20 cellular contexts compared by ENCODE assay signal in genomic region chr21:35036521-35037383, GRCh38. TPM values are rescaled to one million over a fixed set of nuclear protein-coding genes. Genes with fewer than 3 reads are reported as not detected.
DNase-seq lines count a peak whose midpoint lies in the region; ATAC-seq, FAIRE-seq and TF ChIP-seq lines count a peak whose summit lies in the region.
"Had no signal": no experiment of that assay in that cellular context is flagged by ENCODE, and none has a peak within 500 bp of the region (broad histone marks: within the 10 kb centered on the region; RNA-seq: fewer than 3 reads in every experiment).

No MANE protein-coding gene starts in this region.

- peak overlapping the region; percentile 92 for H3K27ac Mint-ChIP-seq in activated CD4-positive, alpha-beta T cell treated with anti-CD3 and anti-CD28 coated beads, Interleukin-2, amount 10 ng/mL, durations not matched to agents 7 days and 5 days
- peak overlapping the region; percentile 96 for H3K27ac Mint-ChIP-seq in T-cell
- H3K27ac Mint-ChIP-seq in effector memory CD8-positive, alpha-beta T cell: peak overlapping the region; percentile 95 to 97
- H3K27ac Mint-ChIP-seq in stimulated activated naive B cell treated with anti-CD40 and anti-IgM and Interleukin-4, amounts not matched to agents 10 μg/mL and 1 μg/mL and 100 μg/mL, for 72 hours: peak overlapping the region; percentile 67
- H3K27ac Mint-ChIP-seq: H9 had no signal

- no peak for TF ChIP-seq CTCF in left lung (IDR thresholded peaks at IDR 0.05)

- H3K4me1 Mint-ChIP-seq in activated CD4-positive, alpha-beta T cell treated with anti-CD3 and anti-CD28 coated beads, Interleukin-2, amount 10 ng/mL, durations not matched to agents 7 days and 5 days: peaks cover 95% of the 10 kb centered on the region
- peaks cover 96 to 99% (median 97%) of the 10 kb centered on the region in 3 donors for H3K4me1 Mint-ChIP-seq in T-cell
- peaks cover 76 to 88% of the 10 kb centered on the region in 2 donors for H3K4me1 Mint-ChIP-seq in effector memory CD8-positive, alpha-beta T cell (ENCODE audit: low read depth in 2 of 2)
- peaks cover 60 to 93% of the 10 kb centered on the region in 2 donors for H3K4me1 Mint-ChIP-seq in stimulated activated naive B cell treated with anti-CD40 and anti-IgM and Interleukin-4, amounts not matched to agents 10 μg/mL and 1 μg/mL and 100 μg/mL, for 72 hours

- peaks cover 0 to 42% of the 10 kb centered on the region in 2 donors for H3K4me1 ChIP-seq in left lung
- H3K4me1 ChIP-seq: A549, colonic mucosa had no signal

- H3K9me3 Mint-ChIP-seq in activated CD4-positive, alpha-beta T cell treated with anti-CD3 and anti-CD28 coated beads, Interleukin-2, amount 10 ng/mL, durations not matched to agents 7 days and 5 days: peaks cover 4% of the 10 kb centered on the region
- H3K9me3 Mint-ChIP-seq in T-cell: peaks cover 0 to 3% (median 0%) of the 10 kb centered on the region in 3 donors
- H3K9me3 Mint-ChIP-seq in effector memory CD8-positive, alpha-beta T cell: peaks cover 0 to 6% of the 10 kb centered on the region in 2 donors
- peaks cover 0 to 7% of the 10 kb centered on the region in 2 donors for H3K9me3 Mint-ChIP-seq in stimulated activated naive B cell treated with anti-CD40 and anti-IgM and Interleukin-4, amounts not matched to agents 10 μg/mL and 1 μg/mL and 100 μg/mL, for 72 hours
- H3K9me3 Mint-ChIP-seq: H9 had no signal

- peaks cover 81% of the 10 kb centered on the region for H3K36me3 Mint-ChIP-seq in activated CD4-positive, alpha-beta T cell treated with anti-CD3 and anti-CD28 coated beads, Interleukin-2, amount 10 ng/mL, durations not matched to agents 7 days and 5 days (ENCODE audit: low read depth)
- peaks cover 51% of the 10 kb centered on the region for H3K36me3 Mint-ChIP-seq in T-cell
- peaks cover 30% of the 10 kb centered on the region for H3K36me3 Mint-ChIP-seq in effector memory CD8-positive, alpha-beta T cell (ENCODE audit: insufficient read depth)
- peaks cover 48 to 71% of the 10 kb centered on the region in 2 donors for H3K36me3 Mint-ChIP-seq in stimulated activated naive B cell treated with anti-CD40 and anti-IgM and Interleukin-4, amounts not matched to agents 10 μg/mL and 1 μg/mL and 100 μg/mL, for 72 hours

- H3K36me3 ChIP-seq in left lung: no peaks in the 10 kb centered on the region
- H3K36me3 ChIP-seq: colonic mucosa, pancreas, transverse colon had no signal

- no peak overlapping the region for H3K4me3 ChIP-seq in left lung
- H3K4me3 ChIP-seq: A549, colonic mucosa, pancreas, transverse colon had no signal

- no peaks in the 10 kb centered on the region for H3K27me3 ChIP-seq in left lung
- H3K27me3 ChIP-seq: colonic mucosa, transverse colon had no signal

- POLR2A ChIA-PET in activated CD4-positive, alpha-beta T cell treated with anti-CD3 and anti-CD28 coated beads, Interleukin-2, amount 10 ng/mL, durations not matched to agents 7 days and 5 days (lab: Charles Lee): no interaction called here
- POLR2A ChIA-PET in T-cell (lab: Charles Lee): no interaction called here

- FAIRE-seq in RCC 7860 (lab: Jason Lieb, UNC): no peak
- FAIRE-seq: A549, pancreas had no signal

- no peak overlapping the region for H3K4me3 Mint-ChIP-seq in activated CD4-positive, alpha-beta T cell treated with anti-CD3 and anti-CD28 coated beads, Interleukin-2, amount 10 ng/mL, durations not matched to agents 7 days and 5 days
- H3K4me3 Mint-ChIP-seq in T-cell: peak overlapping the region; percentile 54 to 85 (median 65)
- peak overlapping the region; percentile 77 to 97 for H3K4me3 Mint-ChIP-seq in effector memory CD8-positive, alpha-beta T cell
- H3K4me3 Mint-ChIP-seq in stimulated activated naive B cell treated with anti-CD40 and anti-IgM and Interleukin-4, amounts not matched to agents 10 μg/mL and 1 μg/mL and 100 μg/mL, for 72 hours: no peak overlapping the region
- H3K4me3 Mint-ChIP-seq: H9 had no signal

- H3K9me3 ChIP-seq in left lung: no peaks in the 10 kb centered on the region
- H3K9me3 ChIP-seq: A549, colonic mucosa, pancreas, transverse colon had no signal

- CTCF ChIA-PET in activated CD4-positive, alpha-beta T cell treated with anti-CD3 and anti-CD28 coated beads, Interleukin-2, amount 10 ng/mL, durations not matched to agents 7 days and 5 days (lab: Charles Lee): interaction anchor here (0.6 to 1.2 kb wide), 3 partner anchors 12 to 1088 kb away, joined by 3 to 5 read pairs (median 3); no protein-coding TSS in a partner anchor
- CTCF ChIA-PET in T-cell (lab: Charles Lee): no interaction called here

- intact Hi-C loops in left lung (cut with DNase I): no loop called here

- H3K27ac ChIP-seq in left lung: no peak overlapping the region
- H3K27ac ChIP-seq: A549, colonic mucosa, pancreas, transverse colon had no signal

- H3K27me3 Mint-ChIP-seq in activated CD4-positive, alpha-beta T cell treated with anti-CD3 and anti-CD28 coated beads, Interleukin-2, amount 10 ng/mL, durations not matched to agents 7 days and 5 days: no peaks in the 10 kb centered on the region
- H3K27me3 Mint-ChIP-seq in T-cell: no peaks in the 10 kb centered on the region
- H3K27me3 Mint-ChIP-seq in effector memory CD8-positive, alpha-beta T cell: no peaks in the 10 kb centered on the region
- H3K27me3 Mint-ChIP-seq in stimulated activated naive B cell treated with anti-CD40 and anti-IgM and Interleukin-4, amounts not matched to agents 10 μg/mL and 1 μg/mL and 100 μg/mL, for 72 hours: no peaks in the 10 kb centered on the region

- no peak for DNase-seq in activated CD4-positive, alpha-beta T cell treated with anti-CD3 and anti-CD28 coated beads, Interleukin-2, amount 10 ng/mL, durations not matched to agents 7 days and 5 days
- no peak for DNase-seq in activated CD4-positive, alpha-beta T cell treated with anti-CD3 and anti-CD28 coated beads for 4 hours
- no peak for DNase-seq in T-cell
- no peak for DNase-seq in effector memory CD8-positive, alpha-beta T cell
- DNase-seq in stimulated activated naive B cell treated with anti-CD40 and anti-IgM and Interleukin-4, amounts not matched to agents 10 μg/mL and 1 μg/mL and 100 μg/mL, for 72 hours: no peak
- no peak for DNase-seq in left lung
- no peak for DNase-seq in RCC 7860 (ENCODE audit: low spot score)
- DNase-seq: activated CD4-positive, alpha-beta T cell treated with anti-CD3 and anti-CD28 coated beads for 48 hours; activated gamma-delta T cell; colonic mucosa; H9; KG1; NCI-H1048; NCI-H526; pancreas; SHP77 treated with DMSO at 0.1 percent for 48 hours; stimulated activated CD4-positive, alpha-beta T cell treated with anti-CD3 and anti-CD28 coated beads, Interleukin-4, amount 100 ng/mL, for 4 hours; transverse colon had no signal

- ATAC-seq in T-cell (replicated peaks in 1 of 4) (peak in 2 of 4 experiments; percentile 15 to 30), HG03342 (IDR thresholded peaks at IDR 0.05; ENCODE audit: unreplicated experiment) (no peak), left lung (no peak)
- ATAC-seq in effector memory CD8-positive, alpha-beta T cell (replicated peaks): peak; percentile 44
- peak; percentile 63 to 64 for ATAC-seq in stimulated activated naive B cell treated with anti-CD40 and anti-IgM and Interleukin-4, amounts not matched to agents 10 μg/mL and 1 μg/mL and 100 μg/mL, for 72 hours (replicated peaks)
- ATAC-seq: A549, pancreas had no signal

RNA-seq across cellular contexts. Expression of gene RUNX1, which starts 12.3 kb away (rescaled TPM):
- 10 to 100 TPM; 52.0 to 54.0 TPM for total RNA-seq in activated CD4-positive, alpha-beta T cell treated with anti-CD3 and anti-CD28 coated beads, Interleukin-2, amount 10 ng/mL, durations not matched to agents 7 days and 5 days
- total RNA-seq in T-cell: 100 to 1,000 TPM in 3 of 5 donors, 10 to 100 TPM in 2; 87.0 to 117 (median 104) TPM
- 10 to 100 TPM; 81.1 to 89.6 TPM for total RNA-seq in left lung

Comparison
In these comparisons a context has a peak if more than half of its experiments do, and no peak if none do; other contexts are left out.
1. H3K4me3 Mint-ChIP-seq: peak in T-cell (3 of 3) and effector memory CD8-positive, alpha-beta T cell (2 of 2); none in activated CD4-positive, alpha-beta T cell treated with anti-CD3 and anti-CD28 coated beads, Interleukin-2, amount 10 ng/mL, durations not matched to agents 7 days and 5 days (single experiment) and stimulated activated naive B cell treated with anti-CD40 and anti-IgM and Interleukin-4, amounts not matched to agents 10 μg/mL and 1 μg/mL and 100 μg/mL, for 72 hours (0 of 2).
2. ATAC-seq: peak in effector memory CD8-positive, alpha-beta T cell (single experiment) and stimulated activated naive B cell treated with anti-CD40 and anti-IgM and Interleukin-4, amounts not matched to agents 10 μg/mL and 1 μg/mL and 100 μg/mL, for 72 hours (2 of 2); none in HG03342 (single experiment) and left lung (single experiment).
3. Peak in every context shown above with its lines, with median percentiles within 50 percentile points of each other: H3K27ac Mint-ChIP-seq.